In the genomic region with DNA sequence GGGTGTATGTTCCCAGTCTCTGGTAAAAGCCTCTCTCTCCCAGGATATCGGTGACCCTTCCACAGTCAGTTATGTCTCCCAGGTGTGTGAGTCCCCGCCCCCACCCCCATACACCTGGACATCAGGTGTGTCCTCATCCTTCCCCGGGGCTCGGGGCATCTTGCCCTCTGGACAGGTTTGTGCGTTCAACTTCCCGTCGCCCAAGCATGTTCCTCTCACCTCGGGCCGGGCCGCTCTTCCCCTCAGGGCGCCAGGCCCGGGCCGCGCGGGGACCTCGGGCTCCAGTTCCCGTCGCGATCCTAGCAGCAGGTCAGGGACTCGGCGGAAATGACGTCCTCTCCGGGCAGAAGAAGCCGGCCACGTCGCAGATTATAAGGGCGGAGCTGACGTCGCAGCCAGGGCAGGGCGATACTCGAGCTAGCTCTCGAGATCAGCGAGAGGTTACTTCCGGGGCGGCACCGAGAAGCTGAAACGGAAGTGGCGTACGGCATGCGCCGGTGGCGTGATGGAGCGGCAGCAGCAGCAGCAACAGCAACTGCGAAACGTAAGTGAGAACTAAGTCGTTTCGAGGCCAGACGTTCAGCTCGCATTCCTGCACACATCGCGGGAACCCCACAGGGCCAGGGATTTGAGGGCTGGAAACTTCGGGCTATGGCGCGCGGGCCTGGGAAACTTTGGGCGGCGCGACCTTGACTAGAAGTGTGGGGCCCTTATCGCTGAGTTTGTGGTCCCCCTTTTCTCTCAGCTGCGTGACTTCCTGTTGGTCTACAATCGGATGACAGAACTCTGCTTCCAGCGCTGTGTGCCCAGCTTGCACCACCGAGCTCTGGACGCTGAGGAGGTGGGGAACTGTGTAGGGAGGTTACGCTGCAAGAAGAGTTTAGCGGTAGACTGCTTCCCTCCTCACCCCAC, we compare ENCODE assay signal across 1 cellular context.
A peak's percentile ranks its signal among the peaks of the same experiment; 100 is the strongest.
TF ChIP-seq lines count a peak whose summit lies in the region.

A gene with protein sequence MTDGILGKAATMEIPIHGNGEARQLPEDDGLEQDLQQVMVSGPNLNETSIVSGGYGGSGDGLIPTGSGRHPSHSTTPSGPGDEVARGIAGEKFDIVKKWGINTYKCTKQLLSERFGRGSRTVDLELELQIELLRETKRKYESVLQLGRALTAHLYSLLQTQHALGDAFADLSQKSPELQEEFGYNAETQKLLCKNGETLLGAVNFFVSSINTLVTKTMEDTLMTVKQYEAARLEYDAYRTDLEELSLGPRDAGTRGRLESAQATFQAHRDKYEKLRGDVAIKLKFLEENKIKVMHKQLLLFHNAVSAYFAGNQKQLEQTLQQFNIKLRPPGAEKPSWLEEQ (minus strand): TSS at position 320 of the 912 bp plus-strand sequence. CDS start 910 bp downstream, outside the sequence.
A gene with protein sequence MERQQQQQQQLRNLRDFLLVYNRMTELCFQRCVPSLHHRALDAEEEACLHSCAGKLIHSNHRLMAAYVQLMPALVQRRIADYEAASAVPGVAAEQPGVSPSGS (plus strand): TSS at position 490 of the 912 bp plus-strand sequence. CDS start 16 bp downstream, at position 506.

TF ChIP-seq in HepG2, 621 proteins besides CTCF, POLR2A, EP300 and RAD21 (continued from another document and continues in another):
- TF ChIP-seq, protein P1, sequence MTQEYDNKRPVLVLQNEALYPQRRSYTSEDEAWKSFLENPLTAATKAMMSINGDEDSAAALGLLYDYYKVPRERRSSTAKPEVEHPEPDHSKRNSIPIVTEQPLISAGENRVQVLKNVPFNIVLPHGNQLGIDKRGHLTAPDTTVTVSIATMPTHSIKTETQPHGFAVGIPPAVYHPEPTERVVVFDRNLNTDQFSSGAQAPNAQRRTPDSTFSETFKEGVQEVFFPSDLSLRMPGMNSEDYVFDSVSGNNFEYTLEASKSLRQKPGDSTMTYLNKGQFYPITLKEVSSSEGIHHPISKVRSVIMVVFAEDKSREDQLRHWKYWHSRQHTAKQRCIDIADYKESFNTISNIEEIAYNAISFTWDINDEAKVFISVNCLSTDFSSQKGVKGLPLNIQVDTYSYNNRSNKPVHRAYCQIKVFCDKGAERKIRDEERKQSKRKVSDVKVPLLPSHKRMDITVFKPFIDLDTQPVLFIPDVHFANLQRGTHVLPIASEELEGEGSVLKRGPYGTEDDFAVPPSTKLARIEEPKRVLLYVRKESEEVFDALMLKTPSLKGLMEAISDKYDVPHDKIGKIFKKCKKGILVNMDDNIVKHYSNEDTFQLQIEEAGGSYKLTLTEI (CRISPR knock-in tag; conservative IDR thresholded peaks at IDR 0.05): no peak
- TF ChIP-seq ATF7 (IDR thresholded peaks at IDR 0.05) (0 out of 2 replicates have a peak, but pooled peaks have one; percentile 29), ATF7 (CRISPR knock-in tag; IDR thresholded peaks at IDR 0.05) (peak; percentile 52), ZNF296 (CRISPR knock-in tag; conservative IDR thresholded peaks at IDR 0.05) (no peak), ZNF839 (CRISPR knock-in tag; IDR thresholded peaks at IDR 0.05; ENCODE audit: borderline replicate concordance) (no peak), ZNF264 (CRISPR knock-in tag; IDR thresholded peaks at IDR 0.05) (peak; percentile 99), MTF2 (CRISPR knock-in tag; IDR thresholded peaks at IDR 0.05; ENCODE audit: borderline replicate concordance) (no peak), BORCS8-MEF2B (CRISPR knock-in tag; IDR thresholded peaks at IDR 0.05) (no peak; the same call in 1 of the 2 replicates), ATAD3A (CRISPR knock-in tag; IDR thresholded peaks at IDR 0.05) (no peak), ZSCAN31 (CRISPR knock-in tag; IDR thresholded peaks at IDR 0.05; ENCODE audit: low read depth) (peak; percentile 76), SKI (IDR thresholded peaks at IDR 0.05; ENCODE audit: partially characterized antibody) (peak; percentile 38), SOX13 (IDR thresholded peaks at IDR 0.05) (no peak), SOX13 (CRISPR knock-in tag; conservative IDR thresholded peaks at IDR 0.05 in 1 of 2, IDR thresholded peaks at IDR 0.05 in 1 of 2) (peak in 1 of 2 experiments; percentile 33; a peak in 2 of 4 replicates), ZSCAN29 (CRISPR knock-in tag; conservative IDR thresholded peaks at IDR 0.05) (no peak), HMGA1 (CRISPR knock-in tag; conservative IDR thresholded peaks at IDR 0.05) (no peak), ZNF766 (CRISPR knock-in tag; IDR thresholded peaks at IDR 0.05; ENCODE audit: borderline replicate concordance) (0 out of 2 replicates have a peak, but pooled peaks have one; percentile 21), IRF2 (CRISPR knock-in tag; IDR thresholded peaks at IDR 0.05) (peak; percentile 70), ZNF292 (CRISPR knock-in tag; IDR thresholded peaks at IDR 0.05; ENCODE audit: borderline replicate concordance, low read depth) (peak; percentile 42; the same call in 1 of the 2 replicates), TBP (CRISPR knock-in tag; IDR thresholded peaks at IDR 0.05) (no peak), ERF (CRISPR knock-in tag; IDR thresholded peaks at IDR 0.05) (peak; percentile 75), CENPT (CRISPR knock-in tag; IDR thresholded peaks at IDR 0.05; ENCODE audit: low read depth) (peak; percentile 18; the same call in 1 of the 2 replicates), ZBTB20 (CRISPR knock-in tag; IDR thresholded peaks at IDR 0.05; ENCODE audit: borderline replicate concordance, low read depth) (peak; percentile 63; the same call in 1 of the 2 replicates), MLLT10 (CRISPR knock-in tag; IDR thresholded peaks at IDR 0.05) (no peak), TMF1 (CRISPR knock-in tag; IDR thresholded peaks at IDR 0.05; ENCODE audit: low read depth) (no peak), ZIK1 (CRISPR knock-in tag; IDR thresholded peaks at IDR 0.05; ENCODE audit: borderline replicate concordance, low read depth) (peak; percentile 79), FOXK2 (IDR thresholded peaks at IDR 0.05) (peak; percentile 62; the same call in 1 of the 2 replicates), MED8 (CRISPR knock-in tag; IDR thresholded peaks at IDR 0.05; ENCODE audit: insufficient replicate concordance) (peak; percentile 69)
- TF ChIP-seq, protein P2, sequence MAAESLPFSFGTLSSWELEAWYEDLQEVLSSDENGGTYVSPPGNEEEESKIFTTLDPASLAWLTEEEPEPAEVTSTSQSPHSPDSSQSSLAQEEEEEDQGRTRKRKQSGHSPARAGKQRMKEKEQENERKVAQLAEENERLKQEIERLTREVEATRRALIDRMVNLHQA (CRISPR knock-in tag; IDR thresholded peaks at IDR 0.05): no peak
- TF ChIP-seq, protein P3, sequence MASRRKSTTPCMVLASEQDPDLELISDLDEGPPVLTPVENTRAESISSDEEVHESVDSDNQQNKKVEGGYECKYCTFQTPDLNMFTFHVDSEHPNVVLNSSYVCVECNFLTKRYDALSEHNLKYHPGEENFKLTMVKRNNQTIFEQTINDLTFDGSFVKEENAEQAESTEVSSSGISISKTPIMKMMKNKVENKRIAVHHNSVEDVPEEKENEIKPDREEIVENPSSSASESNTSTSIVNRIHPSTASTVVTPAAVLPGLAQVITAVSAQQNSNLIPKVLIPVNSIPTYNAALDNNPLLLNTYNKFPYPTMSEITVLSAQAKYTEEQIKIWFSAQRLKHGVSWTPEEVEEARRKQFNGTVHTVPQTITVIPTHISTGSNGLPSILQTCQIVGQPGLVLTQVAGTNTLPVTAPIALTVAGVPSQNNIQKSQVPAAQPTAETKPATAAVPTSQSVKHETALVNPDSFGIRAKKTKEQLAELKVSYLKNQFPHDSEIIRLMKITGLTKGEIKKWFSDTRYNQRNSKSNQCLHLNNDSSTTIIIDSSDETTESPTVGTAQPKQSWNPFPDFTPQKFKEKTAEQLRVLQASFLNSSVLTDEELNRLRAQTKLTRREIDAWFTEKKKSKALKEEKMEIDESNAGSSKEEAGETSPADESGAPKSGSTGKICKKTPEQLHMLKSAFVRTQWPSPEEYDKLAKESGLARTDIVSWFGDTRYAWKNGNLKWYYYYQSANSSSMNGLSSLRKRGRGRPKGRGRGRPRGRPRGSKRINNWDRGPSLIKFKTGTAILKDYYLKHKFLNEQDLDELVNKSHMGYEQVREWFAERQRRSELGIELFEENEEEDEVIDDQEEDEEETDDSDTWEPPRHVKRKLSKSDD (CRISPR knock-in tag; IDR thresholded peaks at IDR 0.05; ENCODE audit: low read depth): peak; percentile 46; the same call in 1 of the 2 replicates
- TF ChIP-seq, protein P4, sequence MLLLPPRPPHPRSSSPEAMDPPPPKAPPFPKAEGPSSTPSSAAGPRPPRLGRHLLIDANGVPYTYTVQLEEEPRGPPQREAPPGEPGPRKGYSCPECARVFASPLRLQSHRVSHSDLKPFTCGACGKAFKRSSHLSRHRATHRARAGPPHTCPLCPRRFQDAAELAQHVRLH (CRISPR knock-in tag; IDR thresholded peaks at IDR 0.05; ENCODE audit: borderline replicate concordance, low read depth): peak; percentile 69; the same call in 1 of the 2 replicates
- TF ChIP-seq, protein P5, sequence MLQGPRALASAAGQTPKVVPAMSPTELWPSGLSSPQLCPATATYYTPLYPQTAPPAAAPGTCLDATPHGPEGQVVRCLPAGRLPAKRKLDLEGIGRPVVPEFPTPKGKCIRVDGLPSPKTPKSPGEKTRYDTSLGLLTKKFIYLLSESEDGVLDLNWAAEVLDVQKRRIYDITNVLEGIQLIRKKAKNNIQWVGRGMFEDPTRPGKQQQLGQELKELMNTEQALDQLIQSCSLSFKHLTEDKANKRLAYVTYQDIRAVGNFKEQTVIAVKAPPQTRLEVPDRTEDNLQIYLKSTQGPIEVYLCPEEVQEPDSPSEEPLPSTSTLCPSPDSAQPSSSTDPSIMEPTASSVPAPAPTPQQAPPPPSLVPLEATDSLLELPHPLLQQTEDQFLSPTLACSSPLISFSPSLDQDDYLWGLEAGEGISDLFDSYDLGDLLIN (CRISPR knock-in tag; IDR thresholded peaks at IDR 0.05; ENCODE audit: borderline replicate concordance): no peak
- TF ChIP-seq, protein P6, sequence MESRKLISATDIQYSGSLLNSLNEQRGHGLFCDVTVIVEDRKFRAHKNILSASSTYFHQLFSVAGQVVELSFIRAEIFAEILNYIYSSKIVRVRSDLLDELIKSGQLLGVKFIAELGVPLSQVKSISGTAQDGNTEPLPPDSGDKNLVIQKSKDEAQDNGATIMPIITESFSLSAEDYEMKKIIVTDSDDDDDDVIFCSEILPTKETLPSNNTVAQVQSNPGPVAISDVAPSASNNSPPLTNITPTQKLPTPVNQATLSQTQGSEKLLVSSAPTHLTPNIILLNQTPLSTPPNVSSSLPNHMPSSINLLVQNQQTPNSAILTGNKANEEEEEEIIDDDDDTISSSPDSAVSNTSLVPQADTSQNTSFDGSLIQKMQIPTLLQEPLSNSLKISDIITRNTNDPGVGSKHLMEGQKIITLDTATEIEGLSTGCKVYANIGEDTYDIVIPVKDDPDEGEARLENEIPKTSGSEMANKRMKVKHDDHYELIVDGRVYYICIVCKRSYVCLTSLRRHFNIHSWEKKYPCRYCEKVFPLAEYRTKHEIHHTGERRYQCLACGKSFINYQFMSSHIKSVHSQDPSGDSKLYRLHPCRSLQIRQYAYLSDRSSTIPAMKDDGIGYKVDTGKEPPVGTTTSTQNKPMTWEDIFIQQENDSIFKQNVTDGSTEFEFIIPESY (CRISPR knock-in tag; IDR thresholded peaks at IDR 0.05): no peak
- TF ChIP-seq, protein P7, sequence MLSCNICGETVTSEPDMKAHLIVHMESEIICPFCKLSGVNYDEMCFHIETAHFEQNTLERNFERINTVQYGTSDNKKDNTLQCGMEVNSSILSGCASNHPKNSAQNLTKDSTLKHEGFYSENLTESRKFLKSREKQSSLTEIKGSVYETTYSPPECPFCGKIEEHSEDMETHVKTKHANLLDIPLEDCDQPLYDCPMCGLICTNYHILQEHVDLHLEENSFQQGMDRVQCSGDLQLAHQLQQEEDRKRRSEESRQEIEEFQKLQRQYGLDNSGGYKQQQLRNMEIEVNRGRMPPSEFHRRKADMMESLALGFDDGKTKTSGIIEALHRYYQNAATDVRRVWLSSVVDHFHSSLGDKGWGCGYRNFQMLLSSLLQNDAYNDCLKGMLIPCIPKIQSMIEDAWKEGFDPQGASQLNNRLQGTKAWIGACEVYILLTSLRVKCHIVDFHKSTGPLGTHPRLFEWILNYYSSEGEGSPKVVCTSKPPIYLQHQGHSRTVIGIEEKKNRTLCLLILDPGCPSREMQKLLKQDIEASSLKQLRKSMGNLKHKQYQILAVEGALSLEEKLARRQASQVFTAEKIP (CRISPR knock-in tag; IDR thresholded peaks at IDR 0.05; ENCODE audit: borderline replicate concordance): no peak
- TF ChIP-seq, protein P8, sequence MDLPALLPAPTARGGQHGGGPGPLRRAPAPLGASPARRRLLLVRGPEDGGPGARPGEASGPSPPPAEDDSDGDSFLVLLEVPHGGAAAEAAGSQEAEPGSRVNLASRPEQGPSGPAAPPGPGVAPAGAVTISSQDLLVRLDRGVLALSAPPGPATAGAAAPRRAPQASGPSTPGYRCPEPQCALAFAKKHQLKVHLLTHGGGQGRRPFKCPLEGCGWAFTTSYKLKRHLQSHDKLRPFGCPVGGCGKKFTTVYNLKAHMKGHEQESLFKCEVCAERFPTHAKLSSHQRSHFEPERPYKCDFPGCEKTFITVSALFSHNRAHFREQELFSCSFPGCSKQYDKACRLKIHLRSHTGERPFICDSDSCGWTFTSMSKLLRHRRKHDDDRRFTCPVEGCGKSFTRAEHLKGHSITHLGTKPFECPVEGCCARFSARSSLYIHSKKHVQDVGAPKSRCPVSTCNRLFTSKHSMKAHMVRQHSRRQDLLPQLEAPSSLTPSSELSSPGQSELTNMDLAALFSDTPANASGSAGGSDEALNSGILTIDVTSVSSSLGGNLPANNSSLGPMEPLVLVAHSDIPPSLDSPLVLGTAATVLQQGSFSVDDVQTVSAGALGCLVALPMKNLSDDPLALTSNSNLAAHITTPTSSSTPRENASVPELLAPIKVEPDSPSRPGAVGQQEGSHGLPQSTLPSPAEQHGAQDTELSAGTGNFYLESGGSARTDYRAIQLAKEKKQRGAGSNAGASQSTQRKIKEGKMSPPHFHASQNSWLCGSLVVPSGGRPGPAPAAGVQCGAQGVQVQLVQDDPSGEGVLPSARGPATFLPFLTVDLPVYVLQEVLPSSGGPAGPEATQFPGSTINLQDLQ (CRISPR knock-in tag; IDR thresholded peaks at IDR 0.05): no peak
- TF ChIP-seq, protein P9, sequence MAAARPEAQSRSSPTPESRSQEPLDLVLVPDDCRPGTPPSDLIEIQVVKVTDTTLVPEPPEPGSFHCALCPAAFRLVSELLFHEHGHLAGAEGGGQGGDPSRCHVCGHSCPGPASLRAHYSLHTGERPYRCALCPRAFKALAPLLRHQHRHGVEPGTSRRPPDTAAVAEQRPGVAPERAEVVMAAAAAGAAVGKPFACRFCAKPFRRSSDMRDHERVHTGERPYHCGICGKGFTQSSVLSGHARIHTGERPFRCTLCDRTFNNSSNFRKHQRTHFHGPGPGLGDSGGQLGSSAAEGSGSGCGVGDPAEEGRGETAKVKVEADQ (CRISPR knock-in tag; IDR thresholded peaks at IDR 0.05; ENCODE audit: borderline replicate concordance): peak; percentile 83; the same call in 1 of the 2 replicates
